Comparison of ENCODE assay signal across 2 cellular contexts in the genomic region with DNA sequence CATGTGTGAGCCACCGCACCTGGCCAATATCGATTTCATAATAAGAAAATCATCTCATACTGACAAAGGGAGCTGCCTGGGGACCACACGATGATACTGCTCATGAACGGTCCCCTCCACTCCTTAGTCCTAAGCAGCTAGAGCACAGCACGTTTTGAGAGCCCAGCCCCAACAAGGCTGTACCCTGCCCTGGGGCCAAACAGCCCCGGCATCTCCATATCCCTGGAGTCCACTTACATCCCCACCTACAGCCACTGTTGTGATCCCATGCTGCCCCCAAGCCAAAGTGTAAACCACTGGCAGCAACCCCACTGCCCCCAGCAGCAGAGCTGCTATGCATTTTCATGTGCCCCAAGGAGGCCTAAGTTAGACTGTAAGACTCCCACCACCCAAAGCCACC.
TF ChIP-seq lines count a peak whose summit lies in the region.

No MANE protein-coding gene starts in this region.

TF ChIP-seq in GM23338, 12 proteins besides CTCF, POLR2A, EP300 and RAD21:
- no peak for TF ChIP-seq JUNB (IDR thresholded peaks at IDR 0.05; ENCODE audit: unreplicated experiment)
- TF ChIP-seq POLR2AphosphoS5 (IDR thresholded peaks at IDR 0.05; ENCODE audit: low read depth): no peak
- TF ChIP-seq EZH2phosphoT487 (IDR thresholded peaks at IDR 0.05; ENCODE audit: unreplicated experiment): no peak
- TF ChIP-seq EZH2 (IDR thresholded peaks at IDR 0.05; ENCODE audit: low read depth, unreplicated experiment): no peak
- no peak for TF ChIP-seq REST (IDR thresholded peaks at IDR 0.05; ENCODE audit: unreplicated experiment)
- TF ChIP-seq ZNF462 (CRISPR knock-in tag; IDR thresholded peaks at IDR 0.05): no peak
- TF ChIP-seq ZNF331 (CRISPR knock-in tag; IDR thresholded peaks at IDR 0.05; ENCODE audit: low read depth): no peak
- no peak for TF ChIP-seq CREB1 (CRISPR knock-in tag; IDR thresholded peaks at IDR 0.05; ENCODE audit: low read depth)
- no peak for TF ChIP-seq STAT1 (IDR thresholded peaks at IDR 0.05; ENCODE audit: unreplicated experiment)
- TF ChIP-seq, protein P1, sequence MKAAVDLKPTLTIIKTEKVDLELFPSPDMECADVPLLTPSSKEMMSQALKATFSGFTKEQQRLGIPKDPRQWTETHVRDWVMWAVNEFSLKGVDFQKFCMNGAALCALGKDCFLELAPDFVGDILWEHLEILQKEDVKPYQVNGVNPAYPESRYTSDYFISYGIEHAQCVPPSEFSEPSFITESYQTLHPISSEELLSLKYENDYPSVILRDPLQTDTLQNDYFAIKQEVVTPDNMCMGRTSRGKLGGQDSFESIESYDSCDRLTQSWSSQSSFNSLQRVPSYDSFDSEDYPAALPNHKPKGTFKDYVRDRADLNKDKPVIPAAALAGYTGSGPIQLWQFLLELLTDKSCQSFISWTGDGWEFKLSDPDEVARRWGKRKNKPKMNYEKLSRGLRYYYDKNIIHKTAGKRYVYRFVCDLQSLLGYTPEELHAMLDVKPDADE (IDR thresholded peaks at IDR 0.05): no peak

TF ChIP-seq in H1, 55 proteins besides CTCF, POLR2A, EP300 and RAD21:
- TF ChIP-seq SP4 (IDR thresholded peaks at IDR 0.05; ENCODE audit: low read length) (no peak), GABPA (IDR thresholded peaks at IDR 0.05; ENCODE audit: borderline replicate concordance, insufficient read depth, low read length) (no peak), TCF12 (IDR thresholded peaks at IDR 0.05; ENCODE audit: low read depth, low read length) (no peak), CTBP2 (IDR thresholded peaks at IDR 0.05; ENCODE audit: borderline replicate concordance, insufficient read depth, insufficient read length, low read length) (no peak), YY1 (IDR thresholded peaks at IDR 0.05; ENCODE audit: low read depth, low read length) (no peak), KDM4A (IDR thresholded peaks at IDR 0.05; ENCODE audit: low read depth, low read length, severe bottlenecking) (no peak), NRF1 (IDR thresholded peaks at IDR 0.05; ENCODE audit: low read depth, low read length) (no peak), EZH2 (IDR thresholded peaks at IDR 0.05; ENCODE audit: low read depth, low read length, severe bottlenecking) (no peak)
- TF ChIP-seq, protein P2, sequence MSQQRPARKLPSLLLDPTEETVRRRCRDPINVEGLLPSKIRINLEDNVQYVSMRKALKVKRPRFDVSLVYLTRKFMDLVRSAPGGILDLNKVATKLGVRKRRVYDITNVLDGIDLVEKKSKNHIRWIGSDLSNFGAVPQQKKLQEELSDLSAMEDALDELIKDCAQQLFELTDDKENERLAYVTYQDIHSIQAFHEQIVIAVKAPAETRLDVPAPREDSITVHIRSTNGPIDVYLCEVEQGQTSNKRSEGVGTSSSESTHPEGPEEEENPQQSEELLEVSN (IDR thresholded peaks at IDR 0.05): no peak
